Comparison of ENCODE assay signal across 33 cellular contexts in genomic region chr2:608297-608696, GRCh38.
"Had no signal": no experiment of that assay in that cellular context is flagged by ENCODE, and none has a peak within 500 bp of the region (broad histone marks: within the 10 kb centered on the region; RNA-seq: fewer than 3 reads in every experiment).

No MANE protein-coding gene starts in this region.

- H3K27ac ChIP-seq: adrenal gland, body of pancreas, colonic mucosa, dorsolateral prefrontal cortex, esophagus squamous epithelium, gastroesophageal sphincter, heart right ventricle had no signal

- H3K27ac Mint-ChIP-seq: activated CD4-positive, alpha-beta memory T cell treated with anti-CD3 and anti-CD28 coated beads, Interleukin-2, amount 10 ng/mL, durations not matched to agents 7 days and 5 days; activated CD4-positive, alpha-beta T cell treated with anti-CD3 and anti-CD28 coated beads, Interleukin-2, amount 10 ng/mL, durations not matched to agents 7 days and 5 days; activated naive CD4-positive, alpha-beta T cell treated with anti-CD3 and anti-CD28 coated beads for 36 hours; activated naive CD4-positive, alpha-beta T cell treated with anti-CD3 and anti-CD28 coated beads, Interleukin-2, amount 50 U/mL, for 24 hours; activated naive CD8-positive, alpha-beta T cell treated with anti-CD3 and anti-CD28 coated beads for 36 hours; activated naive CD8-positive, alpha-beta T cell treated with anti-CD3 and anti-CD28 coated beads, Interleukin-2, amount 50 U/mL, for 24 hours; activated T-helper 1 cell treated with anti-CD3 and anti-CD28 coated beads, Interleukin-12 subunit alpha, Interleukin-12 subunit beta, Interleukin-2, Interleukin-4 antibody, amounts not matched to agents 30 ng/mL and 10 ng/mL and 1 ng/mL, durations not matched to agents 14 hours and 24 hours and 36 hours; activated T-helper 2 cell treated with anti-CD3 and anti-CD28 coated beads, Interferon-gamma antibody, Interleukin-2, Interleukin-4, amounts not matched to agents 10 μg/mL and 5 μg/mL and 100 μg/mL, durations not matched to agents 14 hours and 24 hours and 36 hours; dendritic cell treated with granulocyte-macrophage colony-stimulating factor and Interleukin-4, amounts not matched to agents 40 ng/mL and 50 ng/mL, for 4 days; T-helper 17 cell had no signal

- H3K27me3 Mint-ChIP-seq: activated CD4-positive, alpha-beta memory T cell treated with anti-CD3 and anti-CD28 coated beads, Interleukin-2, amount 10 ng/mL, durations not matched to agents 7 days and 5 days; activated naive CD4-positive, alpha-beta T cell treated with anti-CD3 and anti-CD28 coated beads, Interleukin-2, amount 50 U/mL, for 24 hours; activated naive CD8-positive, alpha-beta T cell treated with anti-CD3 and anti-CD28 coated beads, Interleukin-2, amount 50 U/mL, for 24 hours; dendritic cell treated with granulocyte-macrophage colony-stimulating factor and Interleukin-4, amounts not matched to agents 40 ng/mL and 50 ng/mL, for 4 days had no signal

- H3K4me1 Mint-ChIP-seq: activated CD4-positive, alpha-beta memory T cell treated with anti-CD3 and anti-CD28 coated beads, Interleukin-2, amount 10 ng/mL, durations not matched to agents 7 days and 5 days; activated CD4-positive, alpha-beta T cell treated with anti-CD3 and anti-CD28 coated beads, Interleukin-2, amount 10 ng/mL, durations not matched to agents 7 days and 5 days; activated naive CD4-positive, alpha-beta T cell treated with anti-CD3 and anti-CD28 coated beads, Interleukin-2, amount 50 U/mL, for 24 hours; activated naive CD8-positive, alpha-beta T cell treated with anti-CD3 and anti-CD28 coated beads for 36 hours; activated naive CD8-positive, alpha-beta T cell treated with anti-CD3 and anti-CD28 coated beads, Interleukin-2, amount 50 U/mL, for 24 hours; T-helper 17 cell had no signal

- H3K4me3 ChIP-seq: adrenal gland, body of pancreas, colonic mucosa, dorsolateral prefrontal cortex, esophagus squamous epithelium, gastroesophageal sphincter, heart right ventricle had no signal

- H3K36me3 ChIP-seq: adrenal gland, colonic mucosa, esophagus squamous epithelium, gastroesophageal sphincter, heart right ventricle had no signal

- H3K4me1 ChIP-seq: adrenal gland, body of pancreas, colonic mucosa, esophagus squamous epithelium, gastroesophageal sphincter, heart right ventricle had no signal

- H3K9me3 Mint-ChIP-seq: activated CD4-positive, alpha-beta memory T cell treated with anti-CD3 and anti-CD28 coated beads, Interleukin-2, amount 10 ng/mL, durations not matched to agents 7 days and 5 days; activated CD4-positive, alpha-beta T cell treated with anti-CD3 and anti-CD28 coated beads, Interleukin-2, amount 10 ng/mL, durations not matched to agents 7 days and 5 days; activated naive CD4-positive, alpha-beta T cell treated with anti-CD3 and anti-CD28 coated beads for 36 hours; activated naive CD4-positive, alpha-beta T cell treated with anti-CD3 and anti-CD28 coated beads, Interleukin-2, amount 50 U/mL, for 24 hours; activated naive CD8-positive, alpha-beta T cell treated with anti-CD3 and anti-CD28 coated beads for 36 hours; activated naive CD8-positive, alpha-beta T cell treated with anti-CD3 and anti-CD28 coated beads, Interleukin-2, amount 50 U/mL, for 24 hours; activated T-helper 1 cell treated with anti-CD3 and anti-CD28 coated beads, Interleukin-12 subunit alpha, Interleukin-12 subunit beta, Interleukin-2, Interleukin-4 antibody, amounts not matched to agents 30 ng/mL and 10 ng/mL and 1 ng/mL, durations not matched to agents 14 hours and 24 hours and 36 hours; activated T-helper 2 cell treated with anti-CD3 and anti-CD28 coated beads, Interferon-gamma antibody, Interleukin-2, Interleukin-4, amounts not matched to agents 10 μg/mL and 5 μg/mL and 100 μg/mL, durations not matched to agents 14 hours and 24 hours and 36 hours; dendritic cell treated with granulocyte-macrophage colony-stimulating factor and Interleukin-4, amounts not matched to agents 40 ng/mL and 50 ng/mL, for 4 days had no signal

- H3K36me3 Mint-ChIP-seq: activated naive CD4-positive, alpha-beta T cell treated with anti-CD3 and anti-CD28 coated beads, Interleukin-2, amount 50 U/mL, for 24 hours; activated naive CD8-positive, alpha-beta T cell treated with anti-CD3 and anti-CD28 coated beads for 36 hours had no signal

- H3K27me3 ChIP-seq: adrenal gland, body of pancreas, colonic mucosa had no signal

- ATAC-seq: activated naive CD8-positive, alpha-beta T cell treated with anti-CD3 and anti-CD28 coated beads, Interleukin-2, amount 50 U/mL, for 24 hours; body of pancreas; gastroesophageal sphincter; heart right ventricle; T-helper 17 cell had no signal

- DNase-seq: activated CD4-positive, alpha-beta memory T cell treated with anti-CD3 and anti-CD28 coated beads, Interleukin-2, amount 10 ng/mL, durations not matched to agents 7 days and 5 days; activated CD4-positive, alpha-beta T cell treated with anti-CD3 and anti-CD28 coated beads for 1 hour; activated CD4-positive, alpha-beta T cell treated with anti-CD3 and anti-CD28 coated beads for 4 hours; activated CD4-positive, alpha-beta T cell treated with anti-CD3 and anti-CD28 coated beads, Interleukin-2, amount 10 ng/mL, durations not matched to agents 7 days and 5 days; activated CD4-positive, alpha-beta T cell treated with anti-CD3 and anti-CD28 coated beads, Interleukin-2, amount 50 U/mL, for 4 hours; activated CD4-positive, CD25-positive, alpha-beta regulatory T cell; activated CD8-positive, alpha-beta memory T cell treated with anti-CD3 and anti-CD28 coated beads, Interleukin-2, amount 50 U/mL, for 4 hours; activated effector memory CD4-positive, alpha-beta T cell treated with anti-CD3 and anti-CD28 coated beads, Interleukin-2, amount 50 U/mL, for 16 hours; activated naive CD4-positive, alpha-beta T cell treated with anti-CD3 and anti-CD28 coated beads for 36 hours; activated naive CD8-positive, alpha-beta T cell treated with anti-CD3 and anti-CD28 coated beads for 36 hours; activated naive CD8-positive, alpha-beta T cell treated with anti-CD3 and anti-CD28 coated beads, Interleukin-2, amount 50 U/mL, for 24 hours; activated T-cell treated with anti-CD3 and anti-CD28 coated beads, Interleukin-2, amount 50 U/mL, for 1 hour; activated T-cell treated with anti-CD3 and anti-CD28 coated beads, Interleukin-2, amount 50 U/mL, for 48 hours; amygdala; body of pancreas; central memory CD4-positive, alpha-beta T cell; cerebellar nuclear complex; colonic mucosa; dorsolateral prefrontal cortex; effector memory CD4-positive, alpha-beta T cell; erythroblast; esophagus squamous epithelium; foreskin melanocyte; heart right ventricle; SW 1271; T-helper 1 cell; T-helper 17 cell had no signal

- H3K9me3 ChIP-seq: adrenal gland, body of pancreas, colonic mucosa, esophagus squamous epithelium, gastroesophageal sphincter, heart right ventricle had no signal

- H3K4me3 Mint-ChIP-seq: activated CD4-positive, alpha-beta memory T cell treated with anti-CD3 and anti-CD28 coated beads, Interleukin-2, amount 10 ng/mL, durations not matched to agents 7 days and 5 days; activated CD4-positive, alpha-beta T cell treated with anti-CD3 and anti-CD28 coated beads, Interleukin-2, amount 10 ng/mL, durations not matched to agents 7 days and 5 days; activated naive CD4-positive, alpha-beta T cell treated with anti-CD3 and anti-CD28 coated beads for 36 hours; activated naive CD4-positive, alpha-beta T cell treated with anti-CD3 and anti-CD28 coated beads, Interleukin-2, amount 50 U/mL, for 24 hours; activated naive CD8-positive, alpha-beta T cell treated with anti-CD3 and anti-CD28 coated beads for 36 hours; activated naive CD8-positive, alpha-beta T cell treated with anti-CD3 and anti-CD28 coated beads, Interleukin-2, amount 50 U/mL, for 24 hours; activated T-helper 1 cell treated with anti-CD3 and anti-CD28 coated beads, Interleukin-12 subunit alpha, Interleukin-12 subunit beta, Interleukin-2, Interleukin-4 antibody, amounts not matched to agents 30 ng/mL and 10 ng/mL and 1 ng/mL, durations not matched to agents 14 hours and 24 hours and 36 hours; dendritic cell treated with granulocyte-macrophage colony-stimulating factor and Interleukin-4, amounts not matched to agents 40 ng/mL and 50 ng/mL, for 4 days; T-helper 17 cell had no signal
